7 cellular contexts compared by ENCODE assay signal in the genomic region with DNA sequence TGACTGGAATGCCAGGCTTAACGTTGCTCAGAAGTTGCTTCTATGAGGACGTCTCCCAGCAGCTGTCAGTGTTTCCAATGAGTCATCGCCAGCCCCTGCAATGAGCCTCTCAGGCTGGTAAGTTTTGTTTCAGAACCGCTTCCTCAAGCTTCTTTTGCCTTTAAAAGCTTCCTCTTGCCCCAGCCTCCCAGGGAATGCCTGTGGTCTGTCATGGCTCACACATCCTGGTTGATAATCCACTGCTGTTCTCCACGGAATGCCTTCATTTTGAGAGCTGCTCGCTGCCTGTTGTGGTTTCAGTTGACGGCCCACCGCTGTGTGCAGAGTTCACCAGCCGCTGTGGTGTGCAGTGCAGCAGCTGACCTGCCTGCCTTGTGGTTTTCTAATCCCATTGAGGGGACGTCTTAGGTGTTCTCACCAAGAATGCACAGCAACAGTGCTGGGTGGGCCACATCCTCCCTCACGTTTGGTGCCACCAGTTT.
DNase-seq lines count a peak whose midpoint lies in the region; ATAC-seq and TF ChIP-seq lines count a peak whose summit lies in the region.

No MANE protein-coding gene starts in this region.

- no peak overlapping the region for H2AFZ ChIP-seq in OCI-LY1 (ENCODE audit: low read length)

- TF ChIP-seq CTCF in OCI-LY1 (IDR thresholded peaks at IDR 0.05; ENCODE audit: low read length) (no peak), gastroesophageal sphincter (IDR thresholded peaks at IDR 0.05) (no peak)

- H3K9me3 ChIP-seq in OCI-LY1 (ENCODE audit: low read length), result no peaks in the 10 kb centered on the region
- no peaks in the 10 kb centered on the region for H3K9me3 ChIP-seq in gastroesophageal sphincter

- H3K36me3 ChIP-seq in OCI-LY1 (ENCODE audit: insufficient read depth, low read length) (no peaks in the 10 kb centered on the region), gastroesophageal sphincter (peaks cover 0 to 3% of the 10 kb centered on the region in 2 donors), rectal smooth muscle tissue (ENCODE audit: control insufficient read depth, insufficient read depth, low read length) (no peaks in the 10 kb centered on the region)

- peaks cover 7% of the 10 kb centered on the region for H3K4me1 ChIP-seq in OCI-LY1 (ENCODE audit: insufficient read depth, low read length, severe bottlenecking)
- H3K4me1 ChIP-seq in gastroesophageal sphincter, result peaks cover 0 to 7% (median 0%) of the 10 kb centered on the region in 3 donors
- no peaks in the 10 kb centered on the region for H3K4me1 ChIP-seq in rectal smooth muscle tissue (ENCODE audit: control insufficient read depth, insufficient read depth, low read length)

- H3K9ac ChIP-seq in OCI-LY1 (ENCODE audit: low read length) (no peak overlapping the region; the same call in 1 of the 2 replicates), rectal smooth muscle tissue (ENCODE audit: low read length) (no peak overlapping the region)

- no peaks in the 10 kb centered on the region for H3K27me3 ChIP-seq in OCI-LY1 (ENCODE audit: insufficient read depth, low read length)
- H3K27me3 ChIP-seq in gastroesophageal sphincter, result no peaks in the 10 kb centered on the region
- H3K27me3 ChIP-seq in rectal smooth muscle tissue (ENCODE audit: control insufficient read depth, insufficient read depth, low read length), result no peaks in the 10 kb centered on the region

- H3K27ac ChIP-seq in OCI-LY1 (ENCODE audit: low read depth, low read length, poor library complexity, severe bottlenecking), result no peak overlapping the region
- no peak overlapping the region for H3K27ac ChIP-seq in gastroesophageal sphincter
- H3K27ac ChIP-seq in rectal smooth muscle tissue (ENCODE audit: low read depth, low read length), result no peak overlapping the region

- H4K20me1 ChIP-seq in OCI-LY1 (ENCODE audit: insufficient read depth, low read length), result no peaks in the 10 kb centered on the region

- H3K9me2 ChIP-seq in OCI-LY1 (ENCODE audit: low read depth, low read length), result no peaks in the 10 kb centered on the region

- H3F3A ChIP-seq in OCI-LY1 (ENCODE audit: insufficient read depth, low read length), result no peaks in the 10 kb centered on the region

- TF ChIP-seq EP300 in gastroesophageal sphincter (IDR thresholded peaks at IDR 0.05), result no peak

- no peaks in the 10 kb centered on the region for H3K79me2 ChIP-seq in OCI-LY1 (ENCODE audit: insufficient read depth, low read length)

- no peak for TF ChIP-seq POLR2A in gastroesophageal sphincter (IDR thresholded peaks at IDR 0.05)

- DNase-seq in activated T-cell treated with anti-CD3 and anti-CD28 coated beads for 48 hours (ENCODE audit: low read depth) (peak; percentile 58), middle frontal gyrus (ENCODE audit: extremely low spot score, low spot score) (no peak)

- H3K4me3 ChIP-seq in OCI-LY1 (ENCODE audit: low read depth, low read length, poor library complexity, severe bottlenecking) (peak overlapping the region; percentile 38), gastroesophageal sphincter (peak overlapping the region in 1 of 2 donors; percentile 4), rectal smooth muscle tissue (ENCODE audit: low read length) (peak overlapping the region; percentile 53)

- ATAC-seq in GM18867 (IDR thresholded peaks at IDR 0.05; ENCODE audit: unreplicated experiment), result peak; percentile 88
- ATAC-seq in HG02884 (IDR thresholded peaks at IDR 0.05; ENCODE audit: unreplicated experiment), result peak; percentile 73
- peak; percentile 58 for ATAC-seq in gastroesophageal sphincter

- peak overlapping the region; percentile 78 for H3K4me2 ChIP-seq in OCI-LY1 (ENCODE audit: low read length)

- 12 to 13% methylated on average over 4 to 8 of the region's 11 CpGs for WGBS in gastroesophageal sphincter (ENCODE audit: low coverage in 1 of 2), 2 donors
